Comparison of ENCODE assay signal across 12 cellular contexts in genomic region chr13:26760835-26761582, GRCh38. TPM values are rescaled to one million over a fixed set of nuclear protein-coding genes. Genes with fewer than 3 reads are reported as not detected.
DNase-seq lines count a peak whose midpoint lies in the region; ATAC-seq and TF ChIP-seq lines count a peak whose summit lies in the region.
"Had no signal": no experiment of that assay in that cellular context is flagged by ENCODE, and none has a peak within 500 bp of the region (broad histone marks: within the 10 kb centered on the region; RNA-seq: fewer than 3 reads in every experiment).

No MANE protein-coding gene starts in this region.

- no peak overlapping the region for H3K27ac Mint-ChIP-seq in effector memory CD8-positive, alpha-beta T cell
- no peak overlapping the region for H3K27ac Mint-ChIP-seq in neural crest cell (ENCODE audit: unreplicated experiment)

- peak; percentile 19 for ATAC-seq in effector memory CD8-positive, alpha-beta T cell (replicated peaks)
- ATAC-seq in GM21737 (IDR thresholded peaks at IDR 0.05; ENCODE audit: unreplicated experiment) (no peak), GM21360 (IDR thresholded peaks at IDR 0.05; ENCODE audit: unreplicated experiment) (no peak)

- H3K36me3 ChIP-seq in OCI-LY7 (ENCODE audit: insufficient read depth, low read length) = no peaks in the 10 kb centered on the region

- no peaks in the 10 kb centered on the region for H3K9me3 ChIP-seq in OCI-LY7 (ENCODE audit: low read length)

- H3K36me3 Mint-ChIP-seq in effector memory CD8-positive, alpha-beta T cell (ENCODE audit: insufficient read depth) = no peaks in the 10 kb centered on the region
- H3K36me3 Mint-ChIP-seq in neural crest cell (ENCODE audit: low read depth) = peaks cover 6% of the 10 kb centered on the region

- DNase-seq in ELF-1 (ENCODE audit: low read depth, low spot score) (peak; percentile 12), NCI-H146 treated with DMSO at 0.1 percent for 48 hours (lab: John Stamatoyannopoulos, UW; ENCODE audit: unreplicated experiment) (peak; percentile 18), neural crest cell (ENCODE audit: low read depth, low spot score) (no peak), OCI-LY7 (ENCODE audit: low spot score) (no peak), superior temporal gyrus (ENCODE audit: extremely low spot score) (no peak)
- DNase-seq in effector memory CD8-positive, alpha-beta T cell = no peak
- DNase-seq: activated naive CD4-positive, alpha-beta T cell treated with Interleukin-2 at 50 U/mL for 16 hours; NCI-H524 treated with DMSO at 0.1 percent for 48 hours; T1000 had no signal

- no peaks in the 10 kb centered on the region for H3K9me3 Mint-ChIP-seq in effector memory CD8-positive, alpha-beta T cell
- H3K9me3 Mint-ChIP-seq in neural crest cell = no peaks in the 10 kb centered on the region

- peaks cover 76 to 86% of the 10 kb centered on the region in 2 donors for H3K27me3 Mint-ChIP-seq in effector memory CD8-positive, alpha-beta T cell
- peaks cover 91% of the 10 kb centered on the region for H3K27me3 Mint-ChIP-seq in neural crest cell (ENCODE audit: low read depth)

- POLR2A ChIA-PET in OCI-LY7 (lab: Charles Lee) = no interaction called here

- H2AFZ ChIP-seq in OCI-LY7 (ENCODE audit: low read length) = no peak overlapping the region

- CTCF ChIA-PET in OCI-LY7 (lab: Charles Lee; ENCODE audit: unreplicated experiment) = no interaction called here

- TF ChIP-seq CTCF in neural crest cell (conservative IDR thresholded peaks at IDR 0.05) (no peak), OCI-LY7 (conservative IDR thresholded peaks at IDR 0.05; ENCODE audit: low read length) (no peak)

- peaks cover 0 to 17% of the 10 kb centered on the region in 2 donors for H3K4me1 Mint-ChIP-seq in effector memory CD8-positive, alpha-beta T cell (ENCODE audit: low read depth in 2 of 2)
- H3K4me1 Mint-ChIP-seq in neural crest cell = peaks cover 23% of the 10 kb centered on the region

- H3K4me3 ChIP-seq in OCI-LY7 (ENCODE audit: low read depth, low read length, poor library complexity, severe bottlenecking) = no peak overlapping the region

- H4K20me1 ChIP-seq in OCI-LY7 (ENCODE audit: insufficient read depth, low read length) = no peaks in the 10 kb centered on the region

- no peak overlapping the region for H3K4me2 ChIP-seq in OCI-LY7 (ENCODE audit: low read length)

- H3K4me1 ChIP-seq in OCI-LY7 (ENCODE audit: insufficient read depth, low read length, poor library complexity, severe bottlenecking) = no peaks in the 10 kb centered on the region

- no peaks in the 10 kb centered on the region for H3K9me2 ChIP-seq in OCI-LY7 (ENCODE audit: insufficient read depth, low read length)

- intact Hi-C loops in OCI-LY7 (cut with micrococcal nuclease; ENCODE audit: unreplicated experiment) = no loop called here

- H3K27ac ChIP-seq in OCI-LY7 (ENCODE audit: low read depth, low read length, poor library complexity, severe bottlenecking) = no peak overlapping the region

- H3K4me3 Mint-ChIP-seq in effector memory CD8-positive, alpha-beta T cell = peak overlapping the region; percentile 57 to 60
- peak overlapping the region; percentile 65 for H3K4me3 Mint-ChIP-seq in neural crest cell

- no peaks in the 10 kb centered on the region for H3K79me2 ChIP-seq in OCI-LY7 (ENCODE audit: insufficient read depth, low read depth, low read length)

- BruUV-seq in OCI-LY7 (replicated peaks; lab: Mats Ljungman, UMichigan) = no TSS peak

RNA-seq across cellular contexts. Expression of gene GPR12, which starts 0.4 kb away (rescaled TPM):
- total RNA-seq in neural crest cell (0.14 TPM in 2 replicates), OCI-LY7 (2022) (not detected in 2 replicates)
- not detected in 2 replicates for total RNA-seq in OCI-LY7 (2014; rRNA removed; shearing (Covaris generic))
- total RNA-seq: mononuclear cell had no signal

Comparison
In these comparisons a context has a peak if more than half of its experiments do, and no peak if none do; other contexts are left out.
1. DNase-seq: peak in ELF-1 (single experiment) and NCI-H146 treated with DMSO at 0.1 percent for 48 hours (single experiment); none in effector memory CD8-positive, alpha-beta T cell (0 of 3), neural crest cell (single experiment), OCI-LY7 (single experiment) and superior temporal gyrus (single experiment).